ENCODE assay signal across 1 cellular context in genomic region chr19:18291590-18292459, GRCh38.
TF ChIP-seq lines count a peak whose summit lies in the region.

No MANE protein-coding gene starts in this region.

TF ChIP-seq in GM12878, 131 proteins besides CTCF, POLR2A, EP300 and RAD21 (continued from another document and continues in another):
- TF ChIP-seq ZBTB11 (CRISPR knock-in tag; IDR thresholded peaks at IDR 0.05) (no peak), ETV6 (conservative IDR thresholded peaks at IDR 0.05 in 1 of 2, IDR thresholded peaks at IDR 0.05 in 1 of 2; ENCODE audit: borderline replicate concordance in 1 of 2, low read depth in 1 of 2) (peak in 1 of 2 experiments; percentile 78; a peak in 2 of 4 replicates), TCF7 (IDR thresholded peaks at IDR 0.05; ENCODE audit: borderline replicate concordance) (no peak), WRNIP1 (IDR thresholded peaks at IDR 0.05; ENCODE audit: borderline replicate concordance, low read depth, low read length) (no peak), USF2 (IDR thresholded peaks at IDR 0.05; ENCODE audit: borderline replicate concordance, low read depth, low read length) (no peak), TCF12 (IDR thresholded peaks at IDR 0.05; ENCODE audit: low read depth, low read length) (peak; percentile 80; the same call in 1 of the 2 replicates), ZSCAN29 (IDR thresholded peaks at IDR 0.05) (peak; percentile 100), IRF4 (IDR thresholded peaks at IDR 0.05; ENCODE audit: low read depth, low read length) (peak; percentile 56; the same call in 1 of the 2 replicates), STAT1 (conservative IDR thresholded peaks at IDR 0.05) (no peak; the same call in 1 of the 2 replicates), MTA3 (IDR thresholded peaks at IDR 0.05; ENCODE audit: borderline replicate concordance, low read length) (peak; percentile 69; the same call in 1 of the 2 replicates), NFIC (IDR thresholded peaks at IDR 0.05; ENCODE audit: low read depth, low read length) (peak; percentile 69; the same call in 1 of the 2 replicates), PRDM15 (CRISPR knock-in tag; IDR thresholded peaks at IDR 0.05) (no peak), TAF1 (IDR thresholded peaks at IDR 0.05; ENCODE audit: borderline replicate concordance, low read depth, low read length) (peak; percentile 58; the same call in 1 of the 2 replicates), ZNF207 (IDR thresholded peaks at IDR 0.05; ENCODE audit: borderline replicate concordance) (no peak), SPI1 (IDR thresholded peaks at IDR 0.05; ENCODE audit: borderline replicate concordance, insufficient read depth, low read depth, low read length) (peak; percentile 96), ZNF24 (IDR thresholded peaks at IDR 0.05) (peak; percentile 91), POLR2AphosphoS2 (IDR thresholded peaks at IDR 0.05; ENCODE audit: low read depth, low read length) (peak; percentile 81), RUNX3 (IDR thresholded peaks at IDR 0.05; ENCODE audit: low read length) (peak; percentile 92), ZNF274 (IDR thresholded peaks at IDR 0.05; ENCODE audit: insufficient read depth, insufficient read length) (no peak), ATF2 (IDR thresholded peaks at IDR 0.05; ENCODE audit: low read length) (no peak), ASH2L (IDR thresholded peaks at IDR 0.05; ENCODE audit: borderline replicate concordance, low read depth) (no peak), ZBED1 (IDR thresholded peaks at IDR 0.05; ENCODE audit: borderline replicate concordance) (no peak; the same call in 1 of the 2 replicates), MYC (IDR thresholded peaks at IDR 0.05; ENCODE audit: insufficient read depth, insufficient read length, insufficient replicate concordance, low read length, severe bottlenecking) (peak; percentile 35), SRF (IDR thresholded peaks at IDR 0.05; ENCODE audit: low read depth in 2 of 2, low read length in 2 of 2) (peak in 1 of 2 experiments; percentile 68; a peak in 1 of 4 replicates), KAT2A (conservative IDR thresholded peaks at IDR 0.05; ENCODE audit: control insufficient read depth, low read depth, low read length) (no peak), RELA (IDR thresholded peaks at IDR 0.05; ENCODE audit: borderline replicate concordance, partially characterized antibody) (no peak), RAD51 (IDR thresholded peaks at IDR 0.05) (no peak), ZNF384 (IDR thresholded peaks at IDR 0.05; ENCODE audit: borderline replicate concordance, low read depth, low read length) (no peak), ZZZ3 (IDR thresholded peaks at IDR 0.05; ENCODE audit: control insufficient read depth, insufficient read length, low read depth) (no peak), SMC3 (IDR thresholded peaks at IDR 0.05; ENCODE audit: borderline replicate concordance, low read length) (no peak), TCF3 (IDR thresholded peaks at IDR 0.05; ENCODE audit: borderline replicate concordance, insufficient read depth, low read depth, low read length) (0 out of 2 replicates have a peak, but pooled peaks have one; percentile 57), ELK1 (IDR thresholded peaks at IDR 0.05; ENCODE audit: low read depth, low read length) (peak; percentile 37), REST (IDR thresholded peaks at IDR 0.05; ENCODE audit: low read depth, low read length) (no peak; the same call in 1 of the 2 replicates), NR2C2 (IDR thresholded peaks at IDR 0.05; ENCODE audit: borderline replicate concordance, control insufficient read depth, insufficient read length, low read depth) (no peak), CREM (IDR thresholded peaks at IDR 0.05; ENCODE audit: low read depth) (peak; percentile 87), YBX1 (IDR thresholded peaks at IDR 0.05) (no peak), SIN3A (IDR thresholded peaks at IDR 0.05; ENCODE audit: low read depth, low read length) (peak; percentile 66; the same call in 1 of the 2 replicates), FOS (IDR thresholded peaks at IDR 0.05; ENCODE audit: borderline replicate concordance, extremely low read depth, insufficient read length) (no peak), PBX3 (IDR thresholded peaks at IDR 0.05; ENCODE audit: insufficient replicate concordance, low read depth, low read length) (no peak), SREBF1 (IDR thresholded peaks at IDR 0.05; ENCODE audit: low read length) (no peak), NKRF (conservative IDR thresholded peaks at IDR 0.05) (peak; percentile 36), SMAD5 (IDR thresholded peaks at IDR 0.05; ENCODE audit: low read depth) (no peak; the same call in 1 of the 2 replicates), HCFC1 (IDR thresholded peaks at IDR 0.05; ENCODE audit: low read length) (no peak), MAX (IDR thresholded peaks at IDR 0.05; ENCODE audit: low read depth, low read length) (peak; percentile 63)
